1 cellular context compared by ENCODE assay signal in the genomic region with DNA sequence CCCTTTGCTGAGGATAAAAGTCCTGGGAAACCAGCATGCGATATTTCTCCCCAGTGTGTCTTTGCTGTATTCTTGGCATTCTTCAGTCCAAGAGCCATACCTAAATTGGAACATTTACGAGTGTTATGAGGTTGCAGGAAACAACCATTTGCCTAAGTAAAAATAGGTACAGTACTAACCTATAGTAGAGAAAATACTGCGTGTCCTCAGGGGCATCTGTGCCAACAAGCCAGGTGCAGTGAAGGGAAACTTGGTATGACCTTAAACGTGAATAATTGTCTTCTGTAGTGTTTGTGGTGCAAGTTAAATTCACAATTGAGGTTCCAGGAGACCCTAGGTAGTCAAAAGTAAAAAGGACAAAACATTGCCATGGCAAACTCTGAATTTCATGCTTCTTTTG.
TF ChIP-seq lines count a peak whose summit lies in the region.

No MANE protein-coding gene starts in this region.

TF ChIP-seq in WTC11, 78 proteins besides CTCF, POLR2A, EP300 and RAD21 (continued from another document):
- TF ChIP-seq, protein P1, sequence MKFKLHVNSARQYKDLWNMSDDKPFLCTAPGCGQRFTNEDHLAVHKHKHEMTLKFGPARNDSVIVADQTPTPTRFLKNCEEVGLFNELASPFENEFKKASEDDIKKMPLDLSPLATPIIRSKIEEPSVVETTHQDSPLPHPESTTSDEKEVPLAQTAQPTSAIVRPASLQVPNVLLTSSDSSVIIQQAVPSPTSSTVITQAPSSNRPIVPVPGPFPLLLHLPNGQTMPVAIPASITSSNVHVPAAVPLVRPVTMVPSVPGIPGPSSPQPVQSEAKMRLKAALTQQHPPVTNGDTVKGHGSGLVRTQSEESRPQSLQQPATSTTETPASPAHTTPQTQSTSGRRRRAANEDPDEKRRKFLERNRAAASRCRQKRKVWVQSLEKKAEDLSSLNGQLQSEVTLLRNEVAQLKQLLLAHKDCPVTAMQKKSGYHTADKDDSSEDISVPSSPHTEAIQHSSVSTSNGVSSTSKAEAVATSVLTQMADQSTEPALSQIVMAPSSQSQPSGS (CRISPR knock-in tag; IDR thresholded peaks at IDR 0.05; ENCODE audit: borderline replicate concordance, low read depth): no peak
- TF ChIP-seq, protein P2, sequence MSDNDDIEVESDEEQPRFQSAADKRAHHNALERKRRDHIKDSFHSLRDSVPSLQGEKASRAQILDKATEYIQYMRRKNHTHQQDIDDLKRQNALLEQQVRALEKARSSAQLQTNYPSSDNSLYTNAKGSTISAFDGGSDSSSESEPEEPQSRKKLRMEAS (CRISPR knock-in tag; IDR thresholded peaks at IDR 0.05): no peak
- no peak for TF ChIP-seq PRRX2 (CRISPR knock-in tag; IDR thresholded peaks at IDR 0.05)
